ENCODE assay signal across 8 cellular contexts in genomic region chr11:69049490-69049867, GRCh38. TPM values are rescaled to one million over a fixed set of nuclear protein-coding genes. Genes with fewer than 3 reads are reported as not detected.
A peak's percentile ranks its signal among the peaks of the same experiment; 100 is the strongest.
DNase-seq lines count a peak whose midpoint lies in the region; ATAC-seq, FAIRE-seq and TF ChIP-seq lines count a peak whose summit lies in the region.

No MANE protein-coding gene starts in this region.

- WGBS in A549 (ENCODE audit: missing lambda C conversion rate) = 29% methylated on average over 15 of the region's 15 CpGs
- 33% methylated on average over 15 of the region's 15 CpGs for WGBS in HUES64
- 7 to 29% (median 23%) methylated on average over 15 of the region's 15 CpGs for WGBS in heart left ventricle, 4 donors

- CTCF ChIA-PET in A549 (lab: Yijun Ruan, JAX) = interaction anchor here (1.2 to 1.8 kb wide), 4 partner anchors 10 to 621 kb away, joined by 3 to 5 read pairs (median 4); no protein-coding TSS in a partner anchor

- H3K27me3 Mint-ChIP-seq in activated T-helper 2 cell treated with anti-CD3 and anti-CD28 coated beads, Interferon-gamma antibody, Interleukin-2, Interleukin-4, amounts not matched to agents 10 μg/mL and 5 μg/mL and 100 μg/mL, durations not matched to agents 14 hours and 24 hours and 36 hours (ENCODE audit: low read depth) = peaks cover 15% of the 10 kb centered on the region

- H3K9ac ChIP-seq in HUES64 (ENCODE audit: low read depth, low read length) = peak overlapping the region; percentile 88

- FAIRE-seq in A549 (lab: Jason Lieb, UNC) = no peak

- no peaks in the 10 kb centered on the region for H3K9me3 Mint-ChIP-seq in activated T-helper 2 cell treated with anti-CD3 and anti-CD28 coated beads, Interferon-gamma antibody, Interleukin-2, Interleukin-4, amounts not matched to agents 10 μg/mL and 5 μg/mL and 100 μg/mL, durations not matched to agents 14 hours and 24 hours and 36 hours

- no peak for TF ChIP-seq RAD21 in A549 (conservative IDR thresholded peaks at IDR 0.05 in 1 of 2, IDR thresholded peaks at IDR 0.05 in 1 of 2)

- peaks cover 13% of the 10 kb centered on the region; the same call in 2 of the 3 replicates for H3K4me1 ChIP-seq in A549
- H3K4me1 ChIP-seq in HUES64 (ENCODE audit: insufficient read depth, low read length) = peaks cover 12% of the 10 kb centered on the region
- H3K4me1 ChIP-seq in heart left ventricle = peaks cover 0 to 65% (median 50%) of the 10 kb centered on the region in 12 donors

- H3K36me3 Mint-ChIP-seq in activated T-helper 2 cell treated with anti-CD3 and anti-CD28 coated beads, Interferon-gamma antibody, Interleukin-2, Interleukin-4, amounts not matched to agents 10 μg/mL and 5 μg/mL and 100 μg/mL, durations not matched to agents 14 hours and 24 hours and 36 hours (ENCODE audit: low read depth) = no peaks in the 10 kb centered on the region

- no peak for TF ChIP-seq POLR2A in A549 (IDR thresholded peaks at IDR 0.05; ENCODE audit: low read length)
- TF ChIP-seq POLR2A in heart left ventricle (IDR thresholded peaks at IDR 0.05) = no peak

- peak overlapping the region; percentile 78 for H3K4me3 Mint-ChIP-seq in activated T-helper 2 cell treated with anti-CD3 and anti-CD28 coated beads, Interferon-gamma antibody, Interleukin-2, Interleukin-4, amounts not matched to agents 10 μg/mL and 5 μg/mL and 100 μg/mL, durations not matched to agents 14 hours and 24 hours and 36 hours (ENCODE audit: low read depth)

- H3K27ac Mint-ChIP-seq in activated T-helper 2 cell treated with anti-CD3 and anti-CD28 coated beads, Interferon-gamma antibody, Interleukin-2, Interleukin-4, amounts not matched to agents 10 μg/mL and 5 μg/mL and 100 μg/mL, durations not matched to agents 14 hours and 24 hours and 36 hours = peak overlapping the region; percentile 69

- H3K4me2 ChIP-seq in A549 = peak overlapping the region; percentile 97

- TF ChIP-seq CTCF in A549 (IDR thresholded peaks at IDR 0.05) (no peak), heart left ventricle (IDR thresholded peaks at IDR 0.05) (no peak)

- no peak for TF ChIP-seq EP300 in A549 (IDR thresholded peaks at IDR 0.05)

- DNase-seq in A549 (ENCODE audit: low read depth in 1 of 2, low spot score in 1 of 2) = peak in 1 of 2 experiments; percentile 25
- DNase-seq in activated T-helper 2 cell treated with anti-CD3 and anti-CD28 coated beads, Interferon-gamma antibody, Interleukin-2, Interleukin-4, amounts not matched to agents 10 μg/mL and 5 μg/mL and 100 μg/mL, durations not matched to agents 14 hours and 24 hours and 36 hours (ENCODE audit: low spot score) = no peak
- DNase-seq in heart left ventricle = peak in 1 of 5 donors; percentile 70
- DNase-seq in skeletal muscle cell (ENCODE audit: low read depth) = no peak
- no peak for DNase-seq in COR-L47 (lab: John Stamatoyannopoulos, UW)

- POLR2A ChIA-PET in A549 (lab: Yijun Ruan, JAX) = no interaction called here

- peaks cover 14% of the 10 kb centered on the region for H3K4me1 Mint-ChIP-seq in activated T-helper 2 cell treated with anti-CD3 and anti-CD28 coated beads, Interferon-gamma antibody, Interleukin-2, Interleukin-4, amounts not matched to agents 10 μg/mL and 5 μg/mL and 100 μg/mL, durations not matched to agents 14 hours and 24 hours and 36 hours (ENCODE audit: low read depth)

- intact Hi-C loops in activated T-helper 2 cell treated with anti-CD3 and anti-CD28 coated beads, Interferon-gamma antibody, Interleukin-2, Interleukin-4, amounts not matched to agents 10 μg/mL and 5 μg/mL and 100 μg/mL, durations not matched to agents 14 hours and 24 hours and 36 hours (cut with micrococcal nuclease) = no loop called here
- intact Hi-C loops in heart left ventricle (cut with DNase I) = loop anchor here in 8 of 10 donors (2.0 to 10.0 kb wide), 4 partner anchors 37 to 145 kb away; partner anchors contain the start of genes IGHMBP2 (in 1 of the 8) and MRPL21 (in 1 of the 8)

- H3K27ac ChIP-seq in A549 = peak overlapping the region; percentile 92 to 96
- no peak overlapping the region for H3K27ac ChIP-seq in HUES64 (ENCODE audit: low read depth, low read length)
- H3K27ac ChIP-seq in heart left ventricle = peak overlapping the region; percentile 39 to 98 (median 92)

- ATAC-seq in A549 (no peak), heart left ventricle (peak in 2 of 4 donors; percentile 2 to 3), GM19467 (IDR thresholded peaks at IDR 0.05; ENCODE audit: unreplicated experiment) (no peak), GM21717 (IDR thresholded peaks at IDR 0.05; ENCODE audit: unreplicated experiment) (no peak)

- peak overlapping the region; percentile 99 for H3K4me3 ChIP-seq in A549
- H3K4me3 ChIP-seq in HUES64 (ENCODE audit: low read length) = peak overlapping the region; percentile 85
- H3K4me3 ChIP-seq in heart left ventricle = peak overlapping the region; percentile 67 to 100 (median 87)
- peak overlapping the region; percentile 86 for H3K4me3 ChIP-seq in skeletal muscle cell (ENCODE audit: low read depth, low read length)

- H3K27me3 ChIP-seq in HUES64 (ENCODE audit: insufficient read depth, low read length) (no peaks in the 10 kb centered on the region), heart left ventricle (no peaks in the 10 kb centered on the region)

- no peaks in the 10 kb centered on the region for H3K9me3 ChIP-seq in A549
- H3K9me3 ChIP-seq in HUES64 (ENCODE audit: insufficient read depth, low read depth, low read length) = no peaks in the 10 kb centered on the region
- H3K9me3 ChIP-seq in heart left ventricle = no peaks in the 10 kb centered on the region

- H3K36me3 ChIP-seq in HUES64 (ENCODE audit: insufficient read depth, low read length) (peaks cover 7% of the 10 kb centered on the region; the same call in 1 of the 2 replicates), heart left ventricle (peaks cover 0 to 9% (median 2%) of the 10 kb centered on the region in 9 donors)

TF ChIP-seq in A549, 52 proteins besides CTCF, POLR2A, EP300 and RAD21:
- TF ChIP-seq CHD4 (IDR thresholded peaks at IDR 0.05; ENCODE audit: borderline replicate concordance) = 0 out of 2 replicates have a peak, but pooled peaks have one; percentile 22
- TF ChIP-seq JUNB (IDR thresholded peaks at IDR 0.05) = no peak
- no peak for TF ChIP-seq TP53 (CRISPR knock-in tag; IDR thresholded peaks at IDR 0.05)
- TF ChIP-seq HMGXB4 (CRISPR knock-in tag; IDR thresholded peaks at IDR 0.05; ENCODE audit: borderline replicate concordance) = no peak
- TF ChIP-seq CEBPB (IDR thresholded peaks at IDR 0.05) = no peak

RNA-seq across cellular contexts. Expression of gene TPCN2, which starts 0.7 kb away (rescaled TPM):
- polyA plus RNA-seq in A549 (2011; rRNA removed) = 8.1 and 8.9 TPM in 2 replicates
- polyA plus RNA-seq in A549 (2012; cell fraction: cytosol; rRNA removed) = 9.4 and 11.6 TPM in 2 replicates
- polyA plus RNA-seq in A549 (2012; cell fraction: nucleus; rRNA removed) = 34.4 and 38.1 TPM in 2 replicates
- 8.8 to 9.1 TPM (median 9.0 TPM) in 3 replicates for polyA plus RNA-seq in A549 (2017; fragmentation: RNase III; extraction: RNeasy Plus Mini Kit Qiagen cat#74134 plus additional on column Dnase treatment)
- polyA minus RNA-seq in A549 (2011; rRNA and poly(A)+ RNA removed) = 10.1 and 13.1 TPM in 2 replicates
- 8.4 TPM for polyA plus RNA-seq in HUES64 (2013, experiment 1 of 2)
- 8.7 TPM for polyA plus RNA-seq in HUES64 (2013, experiment 2 of 2)
- 19.1 and 20.0 TPM in 2 replicates for total RNA-seq in activated T-helper 2 cell treated with anti-CD3 and anti-CD28 coated beads, Interferon-gamma antibody, Interleukin-2, Interleukin-4, amounts not matched to agents 10 μg/mL and 5 μg/mL and 100 μg/mL, durations not matched to agents 14 hours and 24 hours and 36 hours
- 10 to 100 TPM in 3 of 9 donors, 1 to 10 TPM in 6; 4.1 to 17.6 (median 7.5) TPM for total RNA-seq in heart left ventricle
- polyA plus RNA-seq in heart left ventricle = 10 to 100 TPM in 1 of 2 donors, 1 to 10 TPM in 1; 4.8 to 11.1 TPM

RNA-seq across cellular contexts. Expression of gene MRGPRF, which starts 36.4 kb away (rescaled TPM):
- not detected in 2 replicates for polyA plus RNA-seq in A549 (2011; rRNA removed)
- polyA plus RNA-seq in A549 (2012; cell fraction: cytosol; rRNA removed) = 0.04 and 0.10 TPM in 2 replicates
- 0.05 and 0.08 TPM in 2 replicates for polyA plus RNA-seq in A549 (2012; cell fraction: nucleus; rRNA removed)
- polyA plus RNA-seq in A549 (2017; fragmentation: RNase III; extraction: RNeasy Plus Mini Kit Qiagen cat#74134 plus additional on column Dnase treatment) = 0.04 to 0.08 TPM in 2 of 3 replicates, not detected in the other
- not detected in 2 replicates for polyA minus RNA-seq in A549 (2011; rRNA and poly(A)+ RNA removed)
- 7.7 TPM for polyA plus RNA-seq in HUES64 (2013, experiment 1 of 2)
- polyA plus RNA-seq in HUES64 (2013, experiment 2 of 2) = 6.7 TPM
- not detected in 2 replicates for total RNA-seq in activated T-helper 2 cell treated with anti-CD3 and anti-CD28 coated beads, Interferon-gamma antibody, Interleukin-2, Interleukin-4, amounts not matched to agents 10 μg/mL and 5 μg/mL and 100 μg/mL, durations not matched to agents 14 hours and 24 hours and 36 hours
- total RNA-seq in heart left ventricle = 10 to 100 TPM in 1 of 9 donors, 1 to 10 TPM in 8; 1.6 to 13.1 (median 3.3) TPM
- 1 to 10 TPM; 4.2 to 4.9 TPM for polyA plus RNA-seq in heart left ventricle
